11 cellular contexts compared by ENCODE assay signal in the genomic region with DNA sequence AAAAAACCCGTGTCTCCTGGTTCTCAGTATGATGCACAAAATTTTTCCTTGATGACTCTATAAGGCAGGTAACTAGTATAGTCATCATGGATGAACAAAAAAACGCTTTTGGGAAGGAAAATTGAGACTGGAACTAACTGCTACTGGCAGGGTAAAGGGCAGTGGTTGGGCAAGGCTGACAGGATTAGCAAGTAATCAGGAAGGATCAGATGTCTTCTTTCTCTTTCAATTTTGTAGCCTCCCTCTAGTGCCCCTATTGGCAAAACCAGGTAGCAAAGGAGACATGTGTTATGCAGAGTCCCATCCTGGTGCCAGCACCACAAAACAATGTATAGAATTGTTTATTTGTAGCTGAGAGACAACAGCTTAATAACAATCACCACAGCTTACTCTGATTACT. TPM values are rescaled to one million over a fixed set of nuclear protein-coding genes. Genes with fewer than 3 reads are reported as not detected.
DNase-seq lines count a peak whose midpoint lies in the region; ATAC-seq lines count a peak whose summit lies in the region.
"Had no signal": no experiment of that assay in that cellular context is flagged by ENCODE, and none has a peak within 500 bp of the region (broad histone marks: within the 10 kb centered on the region; RNA-seq: fewer than 3 reads in every experiment).

No MANE protein-coding gene starts in this region.

- DNase-seq in ELR (ENCODE audit: low read depth), result peak; percentile 22
- DNase-seq in NOMO-1 treated with dmso at 0.1 percent for 144 hours (lab: John Stamatoyannopoulos, UW; ENCODE audit: unreplicated experiment), result peak; percentile 8
- DNase-seq in left lobe of liver (ENCODE audit: low spot score), result no peak
- no peak for DNase-seq in activated CD4-positive, alpha-beta T cell treated with anti-CD3 and anti-CD28 coated beads, Interleukin-2, amount 50 U/mL, for 4 hours
- no peak for DNase-seq in stimulated activated CD4-positive, alpha-beta T cell treated with anti-CD3 and anti-CD28 coated beads, Interleukin-12 subunit alpha, Interleukin-12 subunit beta, amount 100 ng/mL, for 4 hours
- no peak for DNase-seq in mucosa of gallbladder (ENCODE audit: low spot score)
- DNase-seq: sigmoid colon had no signal

- ATAC-seq in HG02798 (IDR thresholded peaks at IDR 0.05; ENCODE audit: poor library complexity, unreplicated experiment) (peak; percentile 58), left lobe of liver (peak; percentile 66), HG02623 (IDR thresholded peaks at IDR 0.05; ENCODE audit: unreplicated experiment) (no peak)
- ATAC-seq: HCT116 had no signal

RNA-seq across cellular contexts. Expression of a gene that starts 12.8 kb away (rescaled TPM):
- total RNA-seq in left lobe of liver (not detected), mucosa of gallbladder (1.2 TPM)
- total RNA-seq: Daoy had no signal

Comparison
In these comparisons a context has a peak if more than half of its experiments do, and no peak if none do; other contexts are left out.
1. DNase-seq: peak in ELR (single experiment) and NOMO-1 treated with dmso at 0.1 percent for 144 hours (single experiment); none in left lobe of liver (single experiment), activated CD4-positive, alpha-beta T cell treated with anti-CD3 and anti-CD28 coated beads, Interleukin-2, amount 50 U/mL, for 4 hours (0 of 2), stimulated activated CD4-positive, alpha-beta T cell treated with anti-CD3 and anti-CD28 coated beads, Interleukin-12 subunit alpha, Interleukin-12 subunit beta, amount 100 ng/mL, for 4 hours (single experiment) and mucosa of gallbladder (single experiment).